Comparison of ENCODE assay signal across 10 cellular contexts in genomic region chr2:113818382-113818951, GRCh38.
DNase-seq lines count a peak whose midpoint lies in the region; ATAC-seq and TF ChIP-seq lines count a peak whose summit lies in the region.
"Had no signal": no experiment of that assay in that cellular context is flagged by ENCODE, and none has a peak within 500 bp of the region (broad histone marks: within the 10 kb centered on the region; RNA-seq: fewer than 3 reads in every experiment).

No MANE protein-coding gene starts in this region.

- in situ Hi-C loops in GM13976 (cut with MboI; ENCODE audit: low sequenced_read_pairs, unreplicated experiment), result no loop called here

- no peaks in the 10 kb centered on the region for H3K9me3 Mint-ChIP-seq in nephron progenitor cell
- H3K9me3 Mint-ChIP-seq: brain had no signal

- H3K36me3 Mint-ChIP-seq in nephron progenitor cell (ENCODE audit: low read depth), result no peaks in the 10 kb centered on the region
- H3K36me3 Mint-ChIP-seq: brain had no signal

- peaks cover 4% of the 10 kb centered on the region for H3K27me3 Mint-ChIP-seq in nephron progenitor cell (ENCODE audit: low read depth, poor library complexity)
- H3K27me3 Mint-ChIP-seq: brain had no signal

- H3K27ac Mint-ChIP-seq in nephron progenitor cell, result peak overlapping the region; percentile 68

- peaks cover 54% of the 10 kb centered on the region for H3K4me1 Mint-ChIP-seq in nephron progenitor cell

- H3K27ac ChIP-seq in C4-2B, result peak overlapping the region; percentile 46; the same call in 1 of the 2 replicates

- peak overlapping the region; percentile 27 for H3K4me3 ChIP-seq in epithelial cell of proximal tubule (ENCODE audit: low read depth, low read length)

- no peak for TF ChIP-seq CTCF in C4-2B (conservative IDR thresholded peaks at IDR 0.05)
- TF ChIP-seq CTCF in epithelial cell of proximal tubule (conservative IDR thresholded peaks at IDR 0.05; ENCODE audit: low read depth, low read length), result no peak
- TF ChIP-seq CTCF in nephron progenitor cell (IDR thresholded peaks at IDR 0.05), result no peak
- TF ChIP-seq CTCF in GM13976 (IDR thresholded peaks at IDR 0.05; ENCODE audit: borderline replicate concordance, control extremely low read depth, extremely low read depth, insufficient read depth, missing control alignments), result no peak

- DNase-seq in NCI-H2227 (lab: John Stamatoyannopoulos, UW; ENCODE audit: unreplicated experiment) (peak; percentile 18), epithelial cell of proximal tubule (ENCODE audit: low read depth) (peak; percentile 98), nephron progenitor cell (peak; percentile 53), GM13976 (ENCODE audit: low spot score) (no peak), SK-N-DZ (ENCODE audit: low spot score) (no peak), NCI-H128 (lab: John Stamatoyannopoulos, UW; ENCODE audit: unreplicated experiment) (no peak)
- DNase-seq: NCI-H1048 had no signal

- no peak for ATAC-seq in HG03571 (IDR thresholded peaks at IDR 0.05; ENCODE audit: unreplicated experiment)

- peak overlapping the region; percentile 74 for H3K4me3 Mint-ChIP-seq in nephron progenitor cell
- H3K4me3 Mint-ChIP-seq: brain had no signal

Comparison
In these comparisons a context has a peak if more than half of its experiments do, and no peak if none do; other contexts are left out.
1. DNase-seq: peak in NCI-H2227 (single experiment), epithelial cell of proximal tubule (single experiment) and nephron progenitor cell (single experiment); none in GM13976 (single experiment), SK-N-DZ (single experiment) and NCI-H128 (single experiment).